In the genomic region with DNA sequence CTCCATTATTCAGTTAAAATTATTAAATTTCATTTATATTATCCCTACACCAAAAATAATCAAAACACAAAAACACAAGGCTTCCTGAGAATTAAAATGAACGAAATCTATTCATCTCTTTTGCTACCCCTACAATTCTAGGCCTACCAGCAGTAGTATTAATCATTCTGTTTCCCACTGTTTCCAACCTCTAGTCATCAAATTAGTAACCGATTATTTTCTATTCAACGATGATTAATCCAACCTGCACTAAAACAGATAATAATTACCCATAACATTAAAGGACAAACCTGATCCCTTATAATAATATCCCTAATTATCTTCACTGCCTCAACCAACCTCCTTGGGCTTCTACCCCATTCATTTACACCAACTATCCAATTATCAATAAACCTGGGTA, we compare ENCODE assay signal across 5 cellular contexts.
"Had no signal": no experiment of that assay in that cellular context is flagged by ENCODE, and none has a peak within 500 bp of the region (broad histone marks: within the 10 kb centered on the region; RNA-seq: fewer than 3 reads in every experiment).

No MANE protein-coding gene starts in this region.

- DNase-seq: GDM1, GF-D8 had no signal

- FAIRE-seq: G401.6, GM12878, GM12891 had no signal
